25 cellular contexts compared by ENCODE assay signal in the genomic region with DNA sequence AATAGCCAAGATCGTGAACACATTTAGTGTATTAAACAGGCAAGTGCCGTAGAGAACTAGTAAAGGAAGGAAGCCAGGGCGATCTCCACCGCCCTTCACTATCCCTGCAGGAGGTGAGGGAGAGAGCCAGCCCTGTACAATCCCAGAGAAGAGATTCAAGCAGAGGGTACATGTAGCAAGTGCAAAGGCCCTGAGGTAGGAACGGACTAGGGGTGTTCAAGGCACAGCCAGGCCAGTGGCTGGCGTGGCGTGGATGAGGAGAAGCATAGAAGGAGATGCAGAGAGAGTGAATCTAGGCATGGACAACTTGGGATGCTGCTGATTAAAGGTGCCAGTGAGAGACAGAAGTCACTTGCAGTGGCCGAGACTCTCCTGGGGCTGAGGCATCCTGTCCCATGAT. TPM values are rescaled to one million over a fixed set of nuclear protein-coding genes. Genes with fewer than 3 reads are reported as not detected.
DNase-seq lines count a peak whose midpoint lies in the region; ATAC-seq, FAIRE-seq and TF ChIP-seq lines count a peak whose summit lies in the region.
"Had no signal": no experiment of that assay in that cellular context is flagged by ENCODE, and none has a peak within 500 bp of the region (broad histone marks: within the 10 kb centered on the region; RNA-seq: fewer than 3 reads in every experiment).

No MANE protein-coding gene starts in this region.

- no peaks in the 10 kb centered on the region for H3K79me2 ChIP-seq in H1 (ENCODE audit: control insufficient read depth in 1 of 2, insufficient read depth in 2 of 2, low read length in 2 of 2)

- H2BK120ac ChIP-seq in H1 (replicated peaks; ENCODE audit: low read depth, low read length), result no peak overlapping the region

- H4K91ac ChIP-seq in H1 (replicated peaks; ENCODE audit: insufficient read length, low read length), result no peak overlapping the region

- no peaks in the 10 kb centered on the region for H3K79me1 ChIP-seq in H1 (ENCODE audit: low read depth, low read length)

- no peak for TF ChIP-seq POLR2A in H1 (IDR thresholded peaks at IDR 0.05; ENCODE audit: control extremely low read depth in 1 of 2, low read depth in 2 of 2, low read length in 2 of 2)

- no peaks in the 10 kb centered on the region for H3K23me2 ChIP-seq in H1 (ENCODE audit: low read depth, low read length)

- H3K4me1 Mint-ChIP-seq in stimulated activated effector memory CD8-positive, alpha-beta T cell treated with anti-CD3 and anti-CD28 coated beads, Interleukin-12 subunit alpha, Interleukin-12 subunit beta, amount 100 ng/mL, for 72 hours, result no peaks in the 10 kb centered on the region
- H3K4me1 Mint-ChIP-seq in activated T-helper 1 cell treated with anti-CD3 and anti-CD28 coated beads, Interleukin-12 subunit alpha, Interleukin-12 subunit beta, Interleukin-2, Interleukin-4 antibody, amounts not matched to agents 30 ng/mL and 10 ng/mL and 1 ng/mL, durations not matched to agents 14 hours and 24 hours and 36 hours (ENCODE audit: low read depth), result no peaks in the 10 kb centered on the region
- H3K4me1 Mint-ChIP-seq: B cell had no signal

- intact Hi-C loops in cardiac septum (cut with DNase I), result no loop called here
- intact Hi-C loops in activated T-helper 1 cell treated with anti-CD3 and anti-CD28 coated beads, Interleukin-12 subunit alpha, Interleukin-12 subunit beta, Interleukin-2, Interleukin-4 antibody, amounts not matched to agents 30 ng/mL and 10 ng/mL and 1 ng/mL, durations not matched to agents 14 hours and 24 hours and 36 hours (cut with micrococcal nuclease), result no loop called here

- no peak overlapping the region for H2BK5ac ChIP-seq in H1 (ENCODE audit: low read depth, low read length)

- no peak overlapping the region for H3K23ac ChIP-seq in H1 (ENCODE audit: insufficient read length)

- DNase-seq in cardiac septum (ENCODE audit: low spot score) (peak; percentile 12), right atrium auricular region (ENCODE audit: low spot score) (no peak), H1 (ENCODE audit: low read depth in 1 of 2, low spot score in 2 of 2) (no peak), ACHN (no peak)
- DNase-seq in stimulated activated effector memory CD8-positive, alpha-beta T cell treated with anti-CD3 and anti-CD28 coated beads, Interleukin-12 subunit alpha, Interleukin-12 subunit beta, amount 100 ng/mL, for 72 hours (ENCODE audit: low spot score in 2 of 2), result no peak
- DNase-seq in activated T-helper 1 cell treated with anti-CD3 and anti-CD28 coated beads, Interleukin-12 subunit alpha, Interleukin-12 subunit beta, Interleukin-2, Interleukin-4 antibody, amounts not matched to agents 30 ng/mL and 10 ng/mL and 1 ng/mL, durations not matched to agents 14 hours and 24 hours and 36 hours (ENCODE audit: low spot score), result no peak
- DNase-seq: C1 segment of cervical spinal cord; Calu3; CD4-positive, alpha-beta memory T cell; COR-L47; DMS53; DMS79 treated with DMSO at 0.1 percent for 48 hours; GF-D8 had no signal

- H3K27ac ChIP-seq in right atrium auricular region, result no peak overlapping the region
- no peak overlapping the region for H3K27ac ChIP-seq in HEK293 (ENCODE audit: extremely low read depth, low read depth, low read length)
- H3K27ac ChIP-seq in H1 (ENCODE audit: low read depth, low read length), result no peak overlapping the region

- FAIRE-seq in H1 (lab: Jason Lieb, UNC), result no peak
- FAIRE-seq: GM12891, GM18507, H54 had no signal

- H3K56ac ChIP-seq in H1 (replicated peaks; ENCODE audit: insufficient read length, low read depth, low read length), result no peak overlapping the region

- no peak overlapping the region for H3K4me2 ChIP-seq in H1 (ENCODE audit: insufficient read depth in 1 of 2, low read depth in 2 of 2, low read length in 2 of 2)
- H3K4me2 ChIP-seq: GM23338 had no signal

- POLR2A ChIA-PET in HEK293 (lab: Yijun Ruan, JAX), result no interaction called here
- POLR2A ChIA-PET in H1 (lab: Charles Lee; ENCODE audit: partially characterized antibody), result no interaction called here

- no peaks in the 10 kb centered on the region for H3K9me3 ChIP-seq in right atrium auricular region
- no peaks in the 10 kb centered on the region for H3K9me3 ChIP-seq in HEK293 (ENCODE audit: control insufficient read depth, insufficient read depth, low read depth, low read length)
- no peaks in the 10 kb centered on the region for H3K9me3 ChIP-seq in H1 (ENCODE audit: insufficient read depth in 2 of 2, low read depth in 1 of 2, low read length in 1 of 2)
- H3K9me3 ChIP-seq: HAP-1 had no signal

- no peak overlapping the region for H2AFZ ChIP-seq in H1 (ENCODE audit: low read length)
- H2AFZ ChIP-seq: GM23338 had no signal

- no peak overlapping the region for H3K4me3 Mint-ChIP-seq in stimulated activated effector memory CD8-positive, alpha-beta T cell treated with anti-CD3 and anti-CD28 coated beads, Interleukin-12 subunit alpha, Interleukin-12 subunit beta, amount 100 ng/mL, for 72 hours
- H3K4me3 Mint-ChIP-seq in activated T-helper 1 cell treated with anti-CD3 and anti-CD28 coated beads, Interleukin-12 subunit alpha, Interleukin-12 subunit beta, Interleukin-2, Interleukin-4 antibody, amounts not matched to agents 30 ng/mL and 10 ng/mL and 1 ng/mL, durations not matched to agents 14 hours and 24 hours and 36 hours, result no peak overlapping the region
- H3K4me3 Mint-ChIP-seq: B cell; CD4-positive, alpha-beta memory T cell; GM23338 had no signal

- no peak overlapping the region for H3K9ac ChIP-seq in H1 (replicated peaks in 1 of 4; ENCODE audit: extremely low read depth in 1 of 4, low read depth in 3 of 4, low read length in 3 of 4)

- no peak overlapping the region for H3K14ac ChIP-seq in H1 (ENCODE audit: insufficient read length)

- H2BK15ac ChIP-seq in H1 (ENCODE audit: low read length), result no peak overlapping the region

- no peak for TF ChIP-seq RAD21 in H1 (IDR thresholded peaks at IDR 0.05 in 1 of 2, conservative IDR thresholded peaks at IDR 0.05 in 1 of 2; ENCODE audit: low read depth in 2 of 2, low read length in 2 of 2)

- CTCF ChIA-PET in HEK293 (lab: Yijun Ruan, JAX), result no interaction called here
- CTCF ChIA-PET in H1 (lab: Charles Lee; ENCODE audit: partially characterized antibody), result interaction anchor here (1.2 to 2.1 kb wide), 3 partner anchors 156 to 286 kb away, joined by 3 to 8 read pairs (median 3); no protein-coding TSS in a partner anchor

- no peak overlapping the region for H4K8ac ChIP-seq in H1 (ENCODE audit: extremely low read depth, insufficient read depth, low read length)

- no peak overlapping the region for H2BK20ac ChIP-seq in H1 (ENCODE audit: low read length)

- H3K36me3 ChIP-seq in right atrium auricular region (no peaks in the 10 kb centered on the region), HEK293 (ENCODE audit: control insufficient read depth in 2 of 2, insufficient read depth in 1 of 2, low read length in 2 of 2) (no peaks in the 10 kb centered on the region), H1 (ENCODE audit: control insufficient read depth in 2 of 4, insufficient read depth in 4 of 4, low read length in 3 of 4) (no peaks in the 10 kb centered on the region)
- H3K36me3 ChIP-seq: HAP-1 had no signal

- in situ Hi-C loops in ACHN (cut with HindIII; ENCODE audit: low pct_ligation_motif_present, low pct_unique_long_range_greater_than_20kb, low sequenced_read_pairs), result no loop called here

- TF ChIP-seq EP300 in H1 (IDR thresholded peaks at IDR 0.05; ENCODE audit: borderline replicate concordance in 1 of 2, low read depth in 2 of 2, low read length in 2 of 2), result no peak

- H3K4me1 ChIP-seq in right atrium auricular region (no peaks in the 10 kb centered on the region), HEK293 (ENCODE audit: control insufficient read depth, insufficient read depth, low read length) (no peaks in the 10 kb centered on the region), H1 (replicated peaks in 1 of 4; ENCODE audit: control insufficient read depth in 3 of 4, insufficient read depth in 4 of 4, low read length in 3 of 4) (peaks cover 0 to 10% (median 2%) of the 10 kb centered on the region in 4 experiments; a peak in 4 of 7 replicates)
- H3K4me1 ChIP-seq: HAP-1 had no signal

- peaks cover 0 to 1% of the 10 kb centered on the region in 2 experiments for H4K20me1 ChIP-seq in H1 (replicated peaks in 1 of 2; ENCODE audit: control insufficient read depth in 1 of 2, insufficient read depth in 2 of 2, low read length in 2 of 2)

- no peaks in the 10 kb centered on the region for H3K9me3 Mint-ChIP-seq in stimulated activated effector memory CD8-positive, alpha-beta T cell treated with anti-CD3 and anti-CD28 coated beads, Interleukin-12 subunit alpha, Interleukin-12 subunit beta, amount 100 ng/mL, for 72 hours
- no peaks in the 10 kb centered on the region for H3K9me3 Mint-ChIP-seq in activated T-helper 1 cell treated with anti-CD3 and anti-CD28 coated beads, Interleukin-12 subunit alpha, Interleukin-12 subunit beta, Interleukin-2, Interleukin-4 antibody, amounts not matched to agents 30 ng/mL and 10 ng/mL and 1 ng/mL, durations not matched to agents 14 hours and 24 hours and 36 hours
- H3K9me3 Mint-ChIP-seq: CD4-positive, alpha-beta memory T cell; GM23338 had no signal

- no peak overlapping the region for H4K5ac ChIP-seq in H1 (ENCODE audit: insufficient read length, low read depth, low read length)

- peak overlapping the region; percentile 8 for H3K27ac Mint-ChIP-seq in stimulated activated effector memory CD8-positive, alpha-beta T cell treated with anti-CD3 and anti-CD28 coated beads, Interleukin-12 subunit alpha, Interleukin-12 subunit beta, amount 100 ng/mL, for 72 hours
- H3K27ac Mint-ChIP-seq in activated T-helper 1 cell treated with anti-CD3 and anti-CD28 coated beads, Interleukin-12 subunit alpha, Interleukin-12 subunit beta, Interleukin-2, Interleukin-4 antibody, amounts not matched to agents 30 ng/mL and 10 ng/mL and 1 ng/mL, durations not matched to agents 14 hours and 24 hours and 36 hours, result no peak overlapping the region
- H3K27ac Mint-ChIP-seq: B cell, GM23338 had no signal

- H3K18ac ChIP-seq in H1 (ENCODE audit: extremely low read depth, low read length), result no peak overlapping the region

- TF ChIP-seq CTCF in right atrium auricular region (IDR thresholded peaks at IDR 0.05), result no peak
- no peak for TF ChIP-seq CTCF in HEK293 (tag by site-specific recombination; IDR thresholded peaks at IDR 0.05)
- no peak for TF ChIP-seq CTCF in H1 (IDR thresholded peaks at IDR 0.05; ENCODE audit: control extremely low read depth in 1 of 3, insufficient read depth in 1 of 3, low read depth in 1 of 3, low read length in 3 of 3)

- no peak for ATAC-seq in stimulated activated effector memory CD8-positive, alpha-beta T cell treated with anti-CD3 and anti-CD28 coated beads, Interleukin-12 subunit alpha, Interleukin-12 subunit beta, amount 100 ng/mL, for 72 hours
- ATAC-seq in HG02870 (IDR thresholded peaks at IDR 0.05; ENCODE audit: unreplicated experiment), result no peak

- no peaks in the 10 kb centered on the region for H3K27me3 ChIP-seq in right atrium auricular region
- no peaks in the 10 kb centered on the region; a peak in 1 of 7 replicates for H3K27me3 ChIP-seq in H1 (replicated peaks in 1 of 4; ENCODE audit: control insufficient read depth in 3 of 4, extremely low read depth in 1 of 4, insufficient read depth in 3 of 4, low read length in 3 of 4)

- H2BK12ac ChIP-seq in H1 (ENCODE audit: low read depth, low read length), result no peak overlapping the region

- no peak overlapping the region for H3K4me3 ChIP-seq in right atrium auricular region
- no peak overlapping the region for H3K4me3 ChIP-seq in HEK293 (ENCODE audit: low read depth, low read length)
- no peak overlapping the region for H3K4me3 ChIP-seq in H1 (ENCODE audit: extremely low read depth in 1 of 4, insufficient read depth in 2 of 4, low read depth in 3 of 4, low read length in 4 of 4)
- H3K4me3 ChIP-seq: GM23338, HAP-1 had no signal

- peak overlapping the region; percentile 7; the same call in 1 of the 2 replicates for H2AK5ac ChIP-seq in H1 (ENCODE audit: low read depth, low read length)

- H3K4ac ChIP-seq in H1 (replicated peaks; ENCODE audit: insufficient read length, low read depth, low read length), result no peak overlapping the region

- no peaks in the 10 kb centered on the region for H3K36me3 Mint-ChIP-seq in stimulated activated effector memory CD8-positive, alpha-beta T cell treated with anti-CD3 and anti-CD28 coated beads, Interleukin-12 subunit alpha, Interleukin-12 subunit beta, amount 100 ng/mL, for 72 hours
- no peaks in the 10 kb centered on the region for H3K36me3 Mint-ChIP-seq in activated T-helper 1 cell treated with anti-CD3 and anti-CD28 coated beads, Interleukin-12 subunit alpha, Interleukin-12 subunit beta, Interleukin-2, Interleukin-4 antibody, amounts not matched to agents 30 ng/mL and 10 ng/mL and 1 ng/mL, durations not matched to agents 14 hours and 24 hours and 36 hours (ENCODE audit: low read depth)
- H3K36me3 Mint-ChIP-seq: CD4-positive, alpha-beta memory T cell had no signal

- WGBS in H1 (ENCODE audit: extremely low coverage in 1 of 2, insufficient coverage in 1 of 2, insufficient read length in 1 of 2, insufficient replicate concordance in 2 of 2, low coverage in 1 of 2, low lambda C conversion rate in 2 of 2, missing lambda C conversion rate in 1 of 2), 2 experiments, result 78% methylated on average over 8 of the region's 8 CpGs; no CpG with 5 or more reads in 1 of the 2 experiments

- H3K27me3 Mint-ChIP-seq in activated T-helper 1 cell treated with anti-CD3 and anti-CD28 coated beads, Interleukin-12 subunit alpha, Interleukin-12 subunit beta, Interleukin-2, Interleukin-4 antibody, amounts not matched to agents 30 ng/mL and 10 ng/mL and 1 ng/mL, durations not matched to agents 14 hours and 24 hours and 36 hours (ENCODE audit: insufficient read depth), result peaks cover 3% of the 10 kb centered on the region

RNA-seq across cellular contexts. Expression of a gene that starts 39.1 kb away (rescaled TPM):
- 8.7 TPM for total RNA-seq in cardiac septum
- total RNA-seq in right atrium auricular region, result 10 to 100 TPM; 10.0 to 14.8 TPM
- total RNA-seq in H1 (2021; fragmentation: NEBNext Ultra II Directional; extraction: Animal tissue kit (Norgen Biotek cat#: 25700)), result 0.45 and 0.48 TPM in 2 replicates
- 0.19 and 0.29 TPM in 2 replicates for polyA plus RNA-seq in H1 (2011; rRNA removed)
- polyA plus RNA-seq in H1 (2011; cell fraction: cytosol; rRNA removed), result 0.19 TPM
- polyA plus RNA-seq in H1 (2011; cell fraction: nucleus; rRNA removed), result 0.40 TPM
- polyA plus RNA-seq in H1 (2012, experiment 1 of 2), result 0.11 to 0.17 TPM (median 0.15 TPM) in 3 of 4 replicates, not detected in the other
- 0.12 TPM for polyA plus RNA-seq in H1 (2012, experiment 2 of 2)
- polyA plus RNA-seq in H1 (2013, experiment 1 of 2), result 0.32 TPM
- polyA plus RNA-seq in H1 (2013, experiment 2 of 2), result 0.39 TPM
- polyA minus RNA-seq in H1 (2011; rRNA and poly(A)+ RNA removed), result 0.12 and 0.41 TPM in 2 replicates
- polyA minus RNA-seq in H1 (2011; cell fraction: cytosol; rRNA and poly(A)+ RNA removed), result not detected
- polyA minus RNA-seq in H1 (2011; cell fraction: nucleus; rRNA and poly(A)+ RNA removed), result not detected
- total RNA-seq in activated T-helper 1 cell treated with anti-CD3 and anti-CD28 coated beads, Interleukin-12 subunit alpha, Interleukin-12 subunit beta, Interleukin-2, Interleukin-4 antibody, amounts not matched to agents 30 ng/mL and 10 ng/mL and 1 ng/mL, durations not matched to agents 14 hours and 24 hours and 36 hours, result 0.17 and 0.21 TPM in 2 replicates
- total RNA-seq: A172, B cell, Daoy, G401 had no signal
- polyA plus RNA-seq: AG04450; CD4-positive, alpha-beta memory T cell had no signal
